23 cellular contexts compared by ENCODE assay signal in genomic region chr2:30108851-30109250, GRCh38.
"Had no signal": no experiment of that assay in that cellular context is flagged by ENCODE, and none has a peak within 500 bp of the region (broad histone marks: within the 10 kb centered on the region; RNA-seq: fewer than 3 reads in every experiment).

No MANE protein-coding gene starts in this region.

- H3K36me3 ChIP-seq: brain microvascular endothelial cell had no signal

- ATAC-seq: activated CD4-positive, alpha-beta T cell treated with anti-CD3 and anti-CD28 coated beads for 36 hours; activated CD8-positive, alpha-beta T cell treated with anti-CD3 and anti-CD28 coated beads, Interleukin-2, amount 10 ng/mL, durations not matched to agents 7 days and 5 days; activated T-cell treated with anti-CD3 and anti-CD28 coated beads, Interleukin-2, amount 50 U/mL, for 4 hours; activated T-helper 17 cell treated with anti-CD3 and anti-CD28 coated beads, Interleukin-2, amount 50 U/mL, for 72 hours; T-cell had no signal

- DNase-seq: activated CD4-positive, alpha-beta memory T cell treated with anti-CD3 and anti-CD28 coated beads for 36 hours; activated CD4-positive, alpha-beta T cell treated with anti-CD3 and anti-CD28 coated beads for 36 hours; activated CD4-positive, alpha-beta T cell treated with anti-CD3 and anti-CD28 coated beads, Interleukin-2, amount 10 ng/mL, durations not matched to agents 24 days and 14 days; activated CD4-positive, CD25-positive, alpha-beta regulatory T cell; activated CD4-positive, CD25-positive, alpha-beta regulatory T cell treated with anti-CD3 and anti-CD28 coated beads, Interleukin-2, amount 50 U/mL, for 72 hours; activated CD8-positive, alpha-beta T cell treated with anti-CD3 and anti-CD28 coated beads, Interleukin-2, amount 10 ng/mL, durations not matched to agents 7 days and 5 days; activated effector memory CD4-positive, alpha-beta T cell treated with Interleukin-2 at 50 U/mL for 16 hours; activated gamma-delta T cell treated with Interleukin-2 at 50 U/mL for 16 hours; activated naive CD4-positive, alpha-beta T cell treated with anti-CD3 and anti-CD28 coated beads, Interleukin-2, amount 50 U/mL, for 16 hours; activated naive CD4-positive, alpha-beta T cell treated with Interleukin-2 at 50 U/mL for 16 hours; activated T-cell treated with anti-CD3 and anti-CD28 coated beads, Interleukin-2, amount 50 U/mL, for 4 hours; amniotic stem cell; anterior cingulate cortex; brain microvascular endothelial cell; caudate nucleus; effector CD8-positive, alpha-beta T cell; foreskin fibroblast; head of caudate nucleus; SW 1271; T-cell; T-helper 2 cell had no signal

- H3K27ac ChIP-seq: brain microvascular endothelial cell, epithelial cell of prostate had no signal

- H3K27me3 ChIP-seq: brain microvascular endothelial cell had no signal
